ENCODE assay signal across 17 cellular contexts in genomic region chr6:157073596-157073995, GRCh38.
"Had no signal": no experiment of that assay in that cellular context is flagged by ENCODE, and none has a peak within 500 bp of the region (broad histone marks: within the 10 kb centered on the region; RNA-seq: fewer than 3 reads in every experiment).

No MANE protein-coding gene starts in this region.

- H3K27ac ChIP-seq: ascending aorta, prostate gland, SJSA1, upper lobe of right lung had no signal

- H3K4me1 ChIP-seq: prostate gland had no signal

- H3K9me3 Mint-ChIP-seq: activated CD4-positive, alpha-beta memory T cell treated with anti-CD3 and anti-CD28 coated beads, Interleukin-2, amount 10 ng/mL, durations not matched to agents 7 days and 5 days; activated naive CD4-positive, alpha-beta T cell treated with anti-CD3 and anti-CD28 coated beads, Interleukin-2, amount 50 U/mL, for 72 hours; neural crest cell had no signal

- H3K27ac Mint-ChIP-seq: activated CD4-positive, alpha-beta memory T cell treated with anti-CD3 and anti-CD28 coated beads, Interleukin-2, amount 10 ng/mL, durations not matched to agents 7 days and 5 days; activated naive CD4-positive, alpha-beta T cell treated with anti-CD3 and anti-CD28 coated beads, Interleukin-2, amount 50 U/mL, for 72 hours had no signal

- FAIRE-seq: bronchial epithelial cell, endometrium, kidney had no signal

- H3K36me3 ChIP-seq: ascending aorta, prostate gland, SJSA1, upper lobe of right lung had no signal

- H3K4me3 Mint-ChIP-seq: activated CD4-positive, alpha-beta memory T cell treated with anti-CD3 and anti-CD28 coated beads, Interleukin-2, amount 10 ng/mL, durations not matched to agents 7 days and 5 days; neural crest cell had no signal

- DNase-seq: activated CD4-positive, alpha-beta memory T cell treated with anti-CD3 and anti-CD28 coated beads, Interleukin-2, amount 10 ng/mL, durations not matched to agents 7 days and 5 days; activated CD4-positive, alpha-beta T cell treated with anti-CD3 and anti-CD28 coated beads for 48 hours; activated CD4-positive, CD25-positive, alpha-beta regulatory T cell; cortex of kidney; foreskin fibroblast; kidney; stimulated activated CD4-positive, alpha-beta T cell treated with anti-CD3 and anti-CD28 coated beads, Interleukin-4, amount 100 ng/mL, for 24 hours; stimulated activated naive CD8-positive, alpha-beta T cell treated with anti-CD3 and anti-CD28 coated beads, Interleukin-15, Interleukin-2, amounts not matched to agents 100 U/mL and 50 U/mL, for 24 hours; T-helper 9 cell; upper lobe of right lung had no signal

- H3K27me3 ChIP-seq: ascending aorta, SJSA1, upper lobe of right lung had no signal

- H3K9me3 ChIP-seq: ascending aorta, prostate gland, SJSA1, upper lobe of right lung had no signal

- H3K4me3 ChIP-seq: ascending aorta, prostate gland, SJSA1, upper lobe of right lung had no signal

- H3K27me3 Mint-ChIP-seq: activated CD4-positive, alpha-beta memory T cell treated with anti-CD3 and anti-CD28 coated beads, Interleukin-2, amount 10 ng/mL, durations not matched to agents 7 days and 5 days had no signal

- ATAC-seq: activated naive CD4-positive, alpha-beta T cell treated with anti-CD3 and anti-CD28 coated beads, Interleukin-2, amount 50 U/mL, for 72 hours; stimulated activated naive CD8-positive, alpha-beta T cell treated with anti-CD3 and anti-CD28 coated beads, Interleukin-15, Interleukin-2, amounts not matched to agents 100 U/mL and 50 U/mL, for 24 hours; upper lobe of right lung had no signal
